Comparison of ENCODE assay signal across 2 cellular contexts in the genomic region with DNA sequence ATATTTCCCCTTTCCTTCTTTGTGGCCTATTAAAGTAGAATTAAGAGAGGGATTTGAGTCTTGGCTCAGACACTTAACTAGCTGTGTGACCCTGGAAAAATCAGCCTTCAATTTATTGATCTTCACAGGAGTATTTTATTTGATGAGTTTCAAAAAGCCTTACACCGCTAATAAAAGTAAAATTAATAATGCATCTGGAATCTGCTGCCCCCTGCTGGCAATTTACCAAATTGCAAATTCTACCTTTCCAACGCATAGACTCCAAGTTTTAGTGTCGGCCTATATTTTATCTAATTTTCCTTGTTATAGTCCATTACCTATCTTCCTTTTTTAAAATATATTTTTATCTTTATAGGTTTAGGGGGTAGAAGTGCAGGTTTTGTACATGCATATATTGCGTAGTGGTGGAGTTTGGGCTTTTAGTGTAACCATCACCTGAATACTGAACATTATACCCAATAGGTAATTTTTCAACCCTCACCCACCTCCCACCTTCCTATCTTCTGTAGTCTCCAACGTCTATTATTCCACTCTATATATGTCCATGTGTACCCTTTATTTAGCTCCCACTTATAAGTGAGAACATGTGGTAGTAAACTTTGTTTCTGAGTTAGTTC.
TF ChIP-seq lines count a peak whose summit lies in the region.

No MANE protein-coding gene starts in this region.

TF ChIP-seq in HCT116, 20 proteins besides CTCF, POLR2A, EP300 and RAD21:
- TF ChIP-seq JUND (IDR thresholded peaks at IDR 0.05) = no peak

TF ChIP-seq in K562, 482 proteins besides CTCF, POLR2A, EP300 and RAD21:
- TF ChIP-seq, protein P1, sequence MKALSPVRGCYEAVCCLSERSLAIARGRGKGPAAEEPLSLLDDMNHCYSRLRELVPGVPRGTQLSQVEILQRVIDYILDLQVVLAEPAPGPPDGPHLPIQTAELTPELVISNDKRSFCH (CRISPR knock-in tag; IDR thresholded peaks at IDR 0.05) = no peak
- TF ChIP-seq, protein P1 (tag; IDR thresholded peaks at IDR 0.05) = no peak
- TF ChIP-seq DACH1 (IDR thresholded peaks at IDR 0.05; ENCODE audit: partially characterized antibody) (peak; percentile 70), NEUROD1 (IDR thresholded peaks at IDR 0.05; ENCODE audit: borderline replicate concordance, low read depth, low read length, partially characterized antibody) (no peak), SREBF2 (CRISPR knock-in tag; IDR thresholded peaks at IDR 0.05) (no peak), JUND (IDR thresholded peaks at IDR 0.05; ENCODE audit: borderline replicate concordance, low read depth, low read length) (0 out of 2 replicates have a peak, but pooled peaks have one; percentile 3), JUND (tag; IDR thresholded peaks at IDR 0.05; ENCODE audit: borderline replicate concordance, low read depth, low read length) (no peak), TCF7 (IDR thresholded peaks at IDR 0.05; ENCODE audit: borderline replicate concordance) (no peak), SMC3 (conservative IDR thresholded peaks at IDR 0.05; ENCODE audit: insufficient read depth, low read depth, low read length) (peak; percentile 40; the same call in 1 of the 2 replicates), KLF1 (tag; IDR thresholded peaks at IDR 0.05) (no peak), FOXJ3 (CRISPR knock-in tag; IDR thresholded peaks at IDR 0.05) (no peak)
- TF ChIP-seq, protein P2, sequence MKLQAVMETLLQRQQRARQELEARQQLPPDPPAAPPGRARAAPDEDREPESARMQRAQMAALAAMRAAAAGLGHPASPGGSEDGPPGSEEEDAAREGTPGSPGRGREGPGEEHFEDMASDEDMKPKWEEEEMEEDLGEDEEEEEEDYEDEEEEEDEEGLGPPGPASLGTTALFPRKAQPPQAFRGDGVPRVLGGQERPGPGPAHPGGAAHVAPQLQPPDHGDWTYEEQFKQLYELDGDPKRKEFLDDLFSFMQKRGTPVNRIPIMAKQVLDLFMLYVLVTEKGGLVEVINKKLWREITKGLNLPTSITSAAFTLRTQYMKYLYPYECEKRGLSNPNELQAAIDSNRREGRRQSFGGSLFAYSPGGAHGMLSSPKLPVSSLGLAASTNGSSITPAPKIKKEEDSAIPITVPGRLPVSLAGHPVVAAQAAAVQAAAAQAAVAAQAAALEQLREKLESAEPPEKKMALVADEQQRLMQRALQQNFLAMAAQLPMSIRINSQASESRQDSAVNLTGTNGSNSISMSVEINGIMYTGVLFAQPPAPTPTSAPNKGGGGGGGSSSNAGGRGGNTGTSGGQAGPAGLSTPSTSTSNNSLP (IDR thresholded peaks at IDR 0.05; ENCODE audit: borderline replicate concordance, low read depth, low read length) = 0 out of 2 replicates have a peak, but pooled peaks have one; percentile 49
- TF ChIP-seq, protein P3, sequence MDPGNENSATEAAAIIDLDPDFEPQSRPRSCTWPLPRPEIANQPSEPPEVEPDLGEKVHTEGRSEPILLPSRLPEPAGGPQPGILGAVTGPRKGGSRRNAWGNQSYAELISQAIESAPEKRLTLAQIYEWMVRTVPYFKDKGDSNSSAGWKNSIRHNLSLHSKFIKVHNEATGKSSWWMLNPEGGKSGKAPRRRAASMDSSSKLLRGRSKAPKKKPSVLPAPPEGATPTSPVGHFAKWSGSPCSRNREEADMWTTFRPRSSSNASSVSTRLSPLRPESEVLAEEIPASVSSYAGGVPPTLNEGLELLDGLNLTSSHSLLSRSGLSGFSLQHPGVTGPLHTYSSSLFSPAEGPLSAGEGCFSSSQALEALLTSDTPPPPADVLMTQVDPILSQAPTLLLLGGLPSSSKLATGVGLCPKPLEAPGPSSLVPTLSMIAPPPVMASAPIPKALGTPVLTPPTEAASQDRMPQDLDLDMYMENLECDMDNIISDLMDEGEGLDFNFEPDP (CRISPR knock-in tag; IDR thresholded peaks at IDR 0.05) = no peak
- TF ChIP-seq, protein P4, sequence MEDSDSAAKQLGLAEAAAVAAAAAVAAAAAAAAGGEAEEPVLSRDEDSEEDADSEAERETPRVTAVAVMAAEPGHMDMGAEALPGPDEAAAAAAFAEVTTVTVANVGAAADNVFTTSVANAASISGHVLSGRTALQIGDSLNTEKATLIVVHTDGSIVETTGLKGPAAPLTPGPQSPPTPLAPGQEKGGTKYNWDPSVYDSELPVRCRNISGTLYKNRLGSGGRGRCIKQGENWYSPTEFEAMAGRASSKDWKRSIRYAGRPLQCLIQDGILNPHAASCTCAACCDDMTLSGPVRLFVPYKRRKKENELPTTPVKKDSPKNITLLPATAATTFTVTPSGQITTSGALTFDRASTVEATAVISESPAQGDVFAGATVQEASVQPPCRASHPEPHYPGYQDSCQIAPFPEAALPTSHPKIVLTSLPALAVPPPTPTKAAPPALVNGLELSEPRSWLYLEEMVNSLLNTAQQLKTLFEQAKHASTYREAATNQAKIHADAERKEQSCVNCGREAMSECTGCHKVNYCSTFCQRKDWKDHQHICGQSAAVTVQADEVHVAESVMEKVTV (CRISPR knock-in tag; IDR thresholded peaks at IDR 0.05) = peak; percentile 60
